1 cellular context compared by ENCODE assay signal in genomic region chr19:45172173-45172572, GRCh38.
TF ChIP-seq lines count a peak whose summit lies in the region.

No MANE protein-coding gene starts in this region.

TF ChIP-seq in H1, 55 proteins besides CTCF, POLR2A, EP300 and RAD21:
- TF ChIP-seq BCL11A (IDR thresholded peaks at IDR 0.05; ENCODE audit: low read depth in 2 of 2, low read length in 2 of 2) = no peak
- no peak for TF ChIP-seq YY1 (IDR thresholded peaks at IDR 0.05; ENCODE audit: low read depth, low read length)
- no peak for TF ChIP-seq RBBP5 (IDR thresholded peaks at IDR 0.05; ENCODE audit: borderline replicate concordance, low read depth, low read length)
- no peak for TF ChIP-seq MAFK (IDR thresholded peaks at IDR 0.05; ENCODE audit: low read depth, low read length)
- no peak for TF ChIP-seq SIN3A (conservative IDR thresholded peaks at IDR 0.05 in 1 of 2, IDR thresholded peaks at IDR 0.05 in 1 of 2; ENCODE audit: low read depth in 1 of 2, low read length in 2 of 2)
- no peak for TF ChIP-seq ASH2L (IDR thresholded peaks at IDR 0.05; ENCODE audit: low read length)
- no peak for TF ChIP-seq E2F6 (IDR thresholded peaks at IDR 0.05)
- TF ChIP-seq CHD1 (IDR thresholded peaks at IDR 0.05; ENCODE audit: low read depth, low read length) = no peak
TF ChIP-seq in H1: peak in this region for 0.
